In the genomic region with DNA sequence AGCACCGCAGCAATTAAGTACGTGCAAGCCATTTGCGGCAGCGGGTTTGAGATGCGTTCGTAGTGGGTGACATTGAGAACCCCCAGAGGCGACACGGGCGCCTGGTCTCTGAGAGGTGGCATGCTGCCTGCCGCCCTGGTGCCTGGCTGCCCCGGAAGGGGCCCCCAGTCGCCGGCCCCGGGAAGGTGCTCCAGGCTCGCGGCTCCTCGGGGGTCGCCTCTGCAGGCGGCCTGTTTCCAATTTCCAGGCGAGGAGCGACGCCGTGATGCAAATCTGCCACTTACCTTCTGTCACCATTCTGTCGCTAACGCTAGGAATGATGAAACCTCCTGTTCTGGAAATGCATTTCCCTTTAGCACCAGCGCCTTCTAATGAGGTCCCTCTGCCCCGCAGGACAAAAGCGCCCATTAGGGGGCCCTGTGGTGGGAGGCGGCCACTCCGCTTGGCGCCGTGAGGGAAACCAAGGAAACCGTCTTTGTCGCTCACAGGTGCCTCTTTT, we compare ENCODE assay signal across 8 cellular contexts. TPM values are rescaled to one million over a fixed set of nuclear protein-coding genes. Genes with fewer than 3 reads are reported as not detected.
A peak's percentile ranks its signal among the peaks of the same experiment; 100 is the strongest.
DNase-seq lines count a peak whose midpoint lies in the region; ATAC-seq and TF ChIP-seq lines count a peak whose summit lies in the region.

No MANE protein-coding gene starts in this region.

- H3K4me3 ChIP-seq in CD8-positive, alpha-beta T cell (ENCODE audit: low read depth, low read length) = peak overlapping the region; percentile 45
- peak overlapping the region; percentile 39 for H3K4me3 ChIP-seq in MG63
- peak overlapping the region; percentile 9 to 86 (median 55) for H3K4me3 ChIP-seq in adrenal gland

- H3K27ac Mint-ChIP-seq in CD8-positive, alpha-beta T cell = no peak overlapping the region
- H3K27ac Mint-ChIP-seq in mesothelial cell of epicardium = no peak overlapping the region

- H3K9me3 ChIP-seq in CD8-positive, alpha-beta T cell (ENCODE audit: low read length) = no peaks in the 10 kb centered on the region
- H3K9me3 ChIP-seq in MG63 (peaks cover 6% of the 10 kb centered on the region; the same call in 1 of the 2 replicates), adrenal gland (replicated peaks in 1 of 3) (no peaks in the 10 kb centered on the region)

- no peaks in the 10 kb centered on the region for H3K27me3 ChIP-seq in CD8-positive, alpha-beta T cell (ENCODE audit: insufficient read depth, low read length)
- peaks cover 20% of the 10 kb centered on the region for H3K27me3 ChIP-seq in MG63
- H3K27me3 ChIP-seq in adrenal gland = no peaks in the 10 kb centered on the region

- peak in 2 of 7 experiments; percentile 12 to 51 for DNase-seq in CD8-positive, alpha-beta T cell
- DNase-seq in MG63 (no peak), adrenal gland (peak in 4 of 7 donors; percentile 5 to 31 (median 24)), mesothelial cell of epicardium (ENCODE audit: low spot score in 2 of 2, unreplicated experiment in 2 of 2) (no peak), HK-2 (ENCODE audit: unreplicated experiment) (no peak)

- peak overlapping the region; percentile 73 for H3K4me3 Mint-ChIP-seq in CD8-positive, alpha-beta T cell
- H3K4me3 Mint-ChIP-seq in mesothelial cell of epicardium = peak overlapping the region; percentile 64

- no peaks in the 10 kb centered on the region for H3K36me3 ChIP-seq in CD8-positive, alpha-beta T cell (ENCODE audit: insufficient read depth, low read length)
- H3K36me3 ChIP-seq in MG63 (no peaks in the 10 kb centered on the region), adrenal gland (replicated peaks in 1 of 2) (no peaks in the 10 kb centered on the region)

- H3K4me1 ChIP-seq in CD8-positive, alpha-beta T cell (ENCODE audit: insufficient read depth, low read length) = peaks cover 9% of the 10 kb centered on the region
- peaks cover 0 to 3% of the 10 kb centered on the region in 2 donors for H3K4me1 ChIP-seq in adrenal gland (replicated peaks in 1 of 2)

- 1 to 5% (median 3%) methylated on average over 14 to 34 of the region's 34 CpGs for WGBS in adrenal gland, 4 donors

- intact Hi-C loops in CD8-positive, alpha-beta T cell (cut with DNase I, micrococcal nuclease) = no loop called here
- intact Hi-C loops in adrenal gland (cut with DNase I) = no loop called here

- POLR2A ChIA-PET in CD8-positive, alpha-beta T cell (lab: Charles Lee) = no interaction called here

- TF ChIP-seq CTCF in CD8-positive, alpha-beta T cell (IDR thresholded peaks at IDR 0.05) = no peak
- TF ChIP-seq CTCF in adrenal gland (IDR thresholded peaks at IDR 0.05) (peak in 2 of 6 experiments; percentile 10 to 18), mesothelial cell of epicardium (IDR thresholded peaks at IDR 0.05; ENCODE audit: unreplicated experiment) (no peak)

- no peak for TF ChIP-seq POLR2A in adrenal gland (IDR thresholded peaks at IDR 0.05)

- CTCF ChIA-PET in CD8-positive, alpha-beta T cell (lab: Charles Lee) = no interaction called here

- H3K36me3 Mint-ChIP-seq in CD8-positive, alpha-beta T cell = peaks cover 1% of the 10 kb centered on the region
- H3K36me3 Mint-ChIP-seq in mesothelial cell of epicardium = no peaks in the 10 kb centered on the region

- H3K4me1 Mint-ChIP-seq in CD8-positive, alpha-beta T cell (ENCODE audit: low read depth) = peaks cover 13% of the 10 kb centered on the region
- peaks cover 13% of the 10 kb centered on the region for H3K4me1 Mint-ChIP-seq in mesothelial cell of epicardium

- peaks cover 46% of the 10 kb centered on the region for H3K27me3 Mint-ChIP-seq in CD8-positive, alpha-beta T cell (ENCODE audit: low read depth)
- peaks cover 64% of the 10 kb centered on the region for H3K27me3 Mint-ChIP-seq in mesothelial cell of epicardium (ENCODE audit: low read depth)

- peaks cover 4% of the 10 kb centered on the region for H3K9me3 Mint-ChIP-seq in CD8-positive, alpha-beta T cell
- peaks cover 5% of the 10 kb centered on the region for H3K9me3 Mint-ChIP-seq in mesothelial cell of epicardium

- peak; percentile 54 for ATAC-seq in CD8-positive, alpha-beta T cell
- ATAC-seq in HG03442 (IDR thresholded peaks at IDR 0.05; ENCODE audit: unreplicated experiment) (no peak), HG03108 (IDR thresholded peaks at IDR 0.05; ENCODE audit: unreplicated experiment) (no peak), GM21786 (IDR thresholded peaks at IDR 0.05; ENCODE audit: unreplicated experiment) (no peak)

- no peak overlapping the region for H3K27ac ChIP-seq in CD8-positive, alpha-beta T cell (ENCODE audit: low read depth, low read length)
- peak overlapping the region in 3 of 5 donors; percentile 20 to 51 (median 43) for H3K27ac ChIP-seq in adrenal gland

RNA-seq across cellular contexts. Expression of a gene that starts 13.0 kb away (rescaled TPM):
- 1 to 10 TPM; 6.4 to 6.5 TPM for total RNA-seq in CD8-positive, alpha-beta T cell
- 0.13 and 0.96 TPM in 2 replicates for total RNA-seq in MG63 (2014; rRNA removed; shearing (Covaris generic); ENCODE audit: low replicate concordance)
- 10 to 100 TPM; 17.3 to 62.1 (median 20.9) TPM for total RNA-seq in adrenal gland
- 10 to 100 TPM; 16.0 to 31.2 (median 18.8) TPM for polyA plus RNA-seq in adrenal gland
- 1.3 to 2.3 TPM (median 1.3 TPM) in 3 replicates for total RNA-seq in mesothelial cell of epicardium

Comparison
In these comparisons a context has a peak if more than half of its experiments do, and no peak if none do; other contexts are left out.
1. DNase-seq: peak in adrenal gland (4 of 7); none in MG63 (single experiment), mesothelial cell of epicardium (0 of 2) and HK-2 (single experiment).
2. Peak in every context shown above with its lines, with median percentiles within 50 percentile points of each other: H3K4me3 ChIP-seq.